In the genomic region with DNA sequence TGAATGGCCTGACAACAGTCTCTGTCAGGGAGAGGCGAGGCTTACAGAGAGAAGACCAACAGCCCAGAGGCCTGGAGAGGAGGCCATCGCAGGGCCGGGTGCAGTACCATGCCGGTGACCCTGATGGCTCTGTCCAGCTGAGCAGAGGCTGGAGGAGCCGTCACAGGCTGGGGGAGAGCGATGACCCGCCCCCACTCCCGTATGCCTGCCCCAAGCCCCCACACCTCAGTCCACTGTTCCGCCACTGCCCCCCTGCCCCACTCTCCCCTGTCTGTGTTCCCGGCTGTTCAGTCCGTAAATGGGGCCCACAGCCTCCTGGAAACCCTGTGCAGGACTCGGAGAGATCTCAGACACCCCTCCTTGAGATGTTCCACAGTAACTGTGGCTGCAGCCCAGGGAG, we compare ENCODE assay signal across 1 cellular context.
TF ChIP-seq lines count a peak whose summit lies in the region.

No MANE protein-coding gene starts in this region.

TF ChIP-seq in HepG2, 621 proteins besides CTCF, POLR2A, EP300 and RAD21:
- TF ChIP-seq MED8 (CRISPR knock-in tag; IDR thresholded peaks at IDR 0.05; ENCODE audit: insufficient replicate concordance) (no peak), TSC22D2 (CRISPR knock-in tag; IDR thresholded peaks at IDR 0.05; ENCODE audit: borderline replicate concordance) (no peak), CCAR2 (optimal IDR thresholded peaks at IDR 0.05; ENCODE audit: low read depth, low read length) (no peak), KLF12 (CRISPR knock-in tag; IDR thresholded peaks at IDR 0.05; ENCODE audit: borderline replicate concordance) (no peak), PRMT3 (CRISPR knock-in tag; IDR thresholded peaks at IDR 0.05; ENCODE audit: borderline replicate concordance, low read depth) (no peak), KDM5B (CRISPR knock-in tag; IDR thresholded peaks at IDR 0.05; ENCODE audit: borderline replicate concordance) (no peak), XBP1 (CRISPR knock-in tag; IDR thresholded peaks at IDR 0.05) (no peak), RFX3 (CRISPR knock-in tag; IDR thresholded peaks at IDR 0.05) (no peak)
- TF ChIP-seq, protein P1, sequence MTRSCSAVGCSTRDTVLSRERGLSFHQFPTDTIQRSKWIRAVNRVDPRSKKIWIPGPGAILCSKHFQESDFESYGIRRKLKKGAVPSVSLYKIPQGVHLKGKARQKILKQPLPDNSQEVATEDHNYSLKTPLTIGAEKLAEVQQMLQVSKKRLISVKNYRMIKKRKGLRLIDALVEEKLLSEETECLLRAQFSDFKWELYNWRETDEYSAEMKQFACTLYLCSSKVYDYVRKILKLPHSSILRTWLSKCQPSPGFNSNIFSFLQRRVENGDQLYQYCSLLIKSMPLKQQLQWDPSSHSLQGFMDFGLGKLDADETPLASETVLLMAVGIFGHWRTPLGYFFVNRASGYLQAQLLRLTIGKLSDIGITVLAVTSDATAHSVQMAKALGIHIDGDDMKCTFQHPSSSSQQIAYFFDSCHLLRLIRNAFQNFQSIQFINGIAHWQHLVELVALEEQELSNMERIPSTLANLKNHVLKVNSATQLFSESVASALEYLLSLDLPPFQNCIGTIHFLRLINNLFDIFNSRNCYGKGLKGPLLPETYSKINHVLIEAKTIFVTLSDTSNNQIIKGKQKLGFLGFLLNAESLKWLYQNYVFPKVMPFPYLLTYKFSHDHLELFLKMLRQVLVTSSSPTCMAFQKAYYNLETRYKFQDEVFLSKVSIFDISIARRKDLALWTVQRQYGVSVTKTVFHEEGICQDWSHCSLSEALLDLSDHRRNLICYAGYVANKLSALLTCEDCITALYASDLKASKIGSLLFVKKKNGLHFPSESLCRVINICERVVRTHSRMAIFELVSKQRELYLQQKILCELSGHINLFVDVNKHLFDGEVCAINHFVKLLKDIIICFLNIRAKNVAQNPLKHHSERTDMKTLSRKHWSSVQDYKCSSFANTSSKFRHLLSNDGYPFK (CRISPR knock-in tag; IDR thresholded peaks at IDR 0.05; ENCODE audit: borderline replicate concordance) = no peak
- TF ChIP-seq, protein P2, sequence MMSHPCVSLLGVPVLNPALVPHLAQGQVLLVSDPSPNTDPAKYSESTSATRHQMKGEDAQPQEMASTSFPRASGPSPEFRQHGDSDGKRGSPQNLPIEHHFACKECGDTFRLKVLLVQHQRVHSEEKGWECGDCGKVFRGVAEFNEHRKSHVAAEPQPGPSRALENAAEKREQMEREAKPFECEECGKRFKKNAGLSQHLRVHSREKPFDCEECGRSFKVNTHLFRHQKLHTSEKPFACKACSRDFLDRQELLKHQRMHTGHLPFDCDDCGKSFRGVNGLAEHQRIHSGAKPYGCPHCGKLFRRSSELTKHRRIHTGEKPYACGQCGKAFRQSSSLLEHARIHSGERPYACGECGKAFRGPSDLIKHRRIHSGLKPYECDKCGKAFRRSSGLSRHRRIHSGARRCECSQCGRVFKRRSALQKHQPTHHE (CRISPR knock-in tag; IDR thresholded peaks at IDR 0.05; ENCODE audit: borderline replicate concordance) = no peak
TF ChIP-seq in HepG2: peak in this region for 0.
